11 cellular contexts compared by ENCODE assay signal in genomic region chrX:37993857-37994619, GRCh38. TPM values are rescaled to one million over a fixed set of nuclear protein-coding genes. Genes with fewer than 3 reads are reported as not detected.
A peak's percentile ranks its signal among the peaks of the same experiment; 100 is the strongest.
DNase-seq lines count a peak whose midpoint lies in the region; ATAC-seq, FAIRE-seq and TF ChIP-seq lines count a peak whose summit lies in the region.
"Had no signal": no experiment of that assay in that cellular context is flagged by ENCODE, and none has a peak within 500 bp of the region (broad histone marks: within the 10 kb centered on the region; RNA-seq: fewer than 3 reads in every experiment).

No MANE protein-coding gene starts in this region.

- no peak overlapping the region for H3K9ac ChIP-seq in H9 (ENCODE audit: extremely low read depth, insufficient read length, low read length)

- no peaks in the 10 kb centered on the region for H3K9me3 ChIP-seq in H9 (ENCODE audit: control insufficient read depth, low read depth, low read length)
- H3K9me3 ChIP-seq: Peyer's patch had no signal

- no peak overlapping the region for H2AK5ac ChIP-seq in H9 (ENCODE audit: insufficient read length, low read length)

- no peak overlapping the region for H2BK120ac ChIP-seq in H9 (ENCODE audit: low read depth, low read length, poor library complexity, severe bottlenecking)

- no peak overlapping the region for H3T11ph ChIP-seq in H9 (ENCODE audit: low read length)

- no peaks in the 10 kb centered on the region for H3K23me2 ChIP-seq in H9 (ENCODE audit: insufficient read length, low read depth, low read length, poor library complexity, severe bottlenecking)

- H2AFZ ChIP-seq in H9 (ENCODE audit: low read length) = no peak overlapping the region

- no peak overlapping the region for H3K23ac ChIP-seq in H9 (ENCODE audit: insufficient read length, low read depth, low read length)

- no peak overlapping the region for H3K4me2 ChIP-seq in H9 (ENCODE audit: insufficient read depth, insufficient read length, low read length)

- H3K4me1 ChIP-seq in H9 (ENCODE audit: insufficient read depth, low read length) = peaks cover 4% of the 10 kb centered on the region; the same call in 1 of the 2 replicates
- H3K4me1 ChIP-seq: Peyer's patch had no signal

- H3K4ac ChIP-seq in H9 (ENCODE audit: low read depth, low read length) = no peak overlapping the region

- H4K20me1 ChIP-seq in H9 (ENCODE audit: control insufficient read depth, insufficient read depth, insufficient read length) = no peaks in the 10 kb centered on the region

- no peak overlapping the region for H3K14ac ChIP-seq in H9 (ENCODE audit: insufficient read depth, low read length)

- no peak overlapping the region for H3K4me3 Mint-ChIP-seq in H9
- H3K4me3 Mint-ChIP-seq in activated T-helper 1 cell treated with anti-CD3 and anti-CD28 coated beads, Interleukin-12 subunit alpha, Interleukin-12 subunit beta, Interleukin-2, Interleukin-4 antibody, amounts not matched to agents 30 ng/mL and 10 ng/mL and 1 ng/mL, durations not matched to agents 14 hours and 24 hours and 36 hours = no peak overlapping the region
- H3K4me3 Mint-ChIP-seq: activated naive CD4-positive, alpha-beta T cell treated with anti-CD3 and anti-CD28 coated beads, Interleukin-2, amount 10 ng/mL, durations not matched to agents 7 days and 5 days had no signal

- no peak for TF ChIP-seq POLR2A in GM12891 (IDR thresholded peaks at IDR 0.05; ENCODE audit: low read depth, low read length)

- TF ChIP-seq CTCF in H9 (conservative IDR thresholded peaks at IDR 0.05) = no peak

- no peak overlapping the region for H2BK12ac ChIP-seq in H9 (ENCODE audit: insufficient read length, low read depth, low read length)

- ATAC-seq in left colon (peak; percentile 75), HG02610 (IDR thresholded peaks at IDR 0.05; ENCODE audit: unreplicated experiment) (no peak)

- DNase-seq in GM12891 (ENCODE audit: insufficient read length, low spot score) (peak; percentile 15), H9 (peak; percentile 77), NCI-H748 (lab: John Stamatoyannopoulos, UW; ENCODE audit: unreplicated experiment) (peak; percentile 94), left colon (peak; percentile 55 to 78), AG08395 (ENCODE audit: low spot score) (no peak), hippocampal formation (lab: John Stamatoyannopoulos, UW) (no peak)
- no peak for DNase-seq in activated T-helper 1 cell treated with anti-CD3 and anti-CD28 coated beads, Interleukin-12 subunit alpha, Interleukin-12 subunit beta, Interleukin-2, Interleukin-4 antibody, amounts not matched to agents 30 ng/mL and 10 ng/mL and 1 ng/mL, durations not matched to agents 14 hours and 24 hours and 36 hours (ENCODE audit: low spot score)
- DNase-seq: activated naive CD4-positive, alpha-beta T cell treated with anti-CD3 and anti-CD28 coated beads, Interleukin-2, amount 10 ng/mL, durations not matched to agents 7 days and 5 days; stimulated activated CD4-positive, alpha-beta T cell treated with anti-CD3 and anti-CD28 coated beads, Interleukin-12 subunit alpha, Interleukin-12 subunit beta, amount 100 ng/mL, for 4 hours had no signal

- no peak overlapping the region for H3K18ac ChIP-seq in H9 (ENCODE audit: insufficient read length, low read depth, low read length)

- H3K4me1 Mint-ChIP-seq in H9 = peaks cover 5 to 9% of the 10 kb centered on the region in 2 experiments
- H3K4me1 Mint-ChIP-seq in activated T-helper 1 cell treated with anti-CD3 and anti-CD28 coated beads, Interleukin-12 subunit alpha, Interleukin-12 subunit beta, Interleukin-2, Interleukin-4 antibody, amounts not matched to agents 30 ng/mL and 10 ng/mL and 1 ng/mL, durations not matched to agents 14 hours and 24 hours and 36 hours (ENCODE audit: low read depth) = no peaks in the 10 kb centered on the region
- H3K4me1 Mint-ChIP-seq: activated naive CD4-positive, alpha-beta T cell treated with anti-CD3 and anti-CD28 coated beads, Interleukin-2, amount 10 ng/mL, durations not matched to agents 7 days and 5 days had no signal

- FAIRE-seq in GM12891 (lab: Jason Lieb, UNC) = no peak

- H4K91ac ChIP-seq in H9 (ENCODE audit: insufficient read length, low read depth, low read length) = no peak overlapping the region

- intact Hi-C loops in left colon (cut with DNase I, micrococcal nuclease) = no loop called here
- intact Hi-C loops in activated T-helper 1 cell treated with anti-CD3 and anti-CD28 coated beads, Interleukin-12 subunit alpha, Interleukin-12 subunit beta, Interleukin-2, Interleukin-4 antibody, amounts not matched to agents 30 ng/mL and 10 ng/mL and 1 ng/mL, durations not matched to agents 14 hours and 24 hours and 36 hours (cut with micrococcal nuclease) = no loop called here

- peak overlapping the region; percentile 29 for H2BK5ac ChIP-seq in H9 (ENCODE audit: insufficient read length, low read length)

- WGBS in H9 (ENCODE audit: extremely low coverage, insufficient read length, low lambda C conversion rate) = no CpG with 5 or more reads among the region's 7 CpGs

- H3K36me3 Mint-ChIP-seq in H9 (ENCODE audit: insufficient read depth in 1 of 3, low read depth in 3 of 3) = peaks cover 0 to 3% (median 2%) of the 10 kb centered on the region in 3 experiments; a peak in 2 of 7 replicates
- no peaks in the 10 kb centered on the region for H3K36me3 Mint-ChIP-seq in activated T-helper 1 cell treated with anti-CD3 and anti-CD28 coated beads, Interleukin-12 subunit alpha, Interleukin-12 subunit beta, Interleukin-2, Interleukin-4 antibody, amounts not matched to agents 30 ng/mL and 10 ng/mL and 1 ng/mL, durations not matched to agents 14 hours and 24 hours and 36 hours (ENCODE audit: low read depth)
- H3K36me3 Mint-ChIP-seq: activated naive CD4-positive, alpha-beta T cell treated with anti-CD3 and anti-CD28 coated beads, Interleukin-2, amount 10 ng/mL, durations not matched to agents 7 days and 5 days had no signal

- peaks cover 60 to 72% of the 10 kb centered on the region in 2 experiments for H3K9me3 Mint-ChIP-seq in H9
- H3K9me3 Mint-ChIP-seq in activated T-helper 1 cell treated with anti-CD3 and anti-CD28 coated beads, Interleukin-12 subunit alpha, Interleukin-12 subunit beta, Interleukin-2, Interleukin-4 antibody, amounts not matched to agents 30 ng/mL and 10 ng/mL and 1 ng/mL, durations not matched to agents 14 hours and 24 hours and 36 hours = no peaks in the 10 kb centered on the region
- H3K9me3 Mint-ChIP-seq: activated naive CD4-positive, alpha-beta T cell treated with anti-CD3 and anti-CD28 coated beads, Interleukin-2, amount 10 ng/mL, durations not matched to agents 7 days and 5 days had no signal

- no peak overlapping the region for H4K8ac ChIP-seq in H9 (replicated peaks; ENCODE audit: insufficient read length, low read depth, low read length)

- no peak overlapping the region; the same call in 1 of the 2 replicates for H2BK15ac ChIP-seq in H9 (ENCODE audit: low read depth, low read length)

- no peak overlapping the region for H2BK20ac ChIP-seq in H9 (ENCODE audit: low read depth, low read length, poor library complexity, severe bottlenecking)

- H3K27me3 Mint-ChIP-seq in H9 (ENCODE audit: low read depth) = no peaks in the 10 kb centered on the region
- H3K27me3 Mint-ChIP-seq in activated T-helper 1 cell treated with anti-CD3 and anti-CD28 coated beads, Interleukin-12 subunit alpha, Interleukin-12 subunit beta, Interleukin-2, Interleukin-4 antibody, amounts not matched to agents 30 ng/mL and 10 ng/mL and 1 ng/mL, durations not matched to agents 14 hours and 24 hours and 36 hours (ENCODE audit: insufficient read depth) = peaks cover 2% of the 10 kb centered on the region
- H3K27me3 Mint-ChIP-seq: activated naive CD4-positive, alpha-beta T cell treated with anti-CD3 and anti-CD28 coated beads, Interleukin-2, amount 10 ng/mL, durations not matched to agents 7 days and 5 days had no signal

- no peak overlapping the region for H4K5ac ChIP-seq in H9 (ENCODE audit: insufficient read length, low read depth, low read length)

- H3K79me2 ChIP-seq in H9 (ENCODE audit: insufficient read depth, low read length) = no peaks in the 10 kb centered on the region

- no peak overlapping the region for H3K27ac ChIP-seq in H9 (ENCODE audit: insufficient read length, low read depth, low read length)
- H3K27ac ChIP-seq: Peyer's patch had no signal

- no peak overlapping the region for H3K56ac ChIP-seq in H9 (ENCODE audit: insufficient read length, low read depth, low read length)

- no peaks in the 10 kb centered on the region for H3K79me1 ChIP-seq in H9 (ENCODE audit: insufficient read depth, low read depth, low read length, poor library complexity, severe bottlenecking)

- no peak overlapping the region for H3K27ac Mint-ChIP-seq in H9
- no peak overlapping the region for H3K27ac Mint-ChIP-seq in activated T-helper 1 cell treated with anti-CD3 and anti-CD28 coated beads, Interleukin-12 subunit alpha, Interleukin-12 subunit beta, Interleukin-2, Interleukin-4 antibody, amounts not matched to agents 30 ng/mL and 10 ng/mL and 1 ng/mL, durations not matched to agents 14 hours and 24 hours and 36 hours
- H3K27ac Mint-ChIP-seq: activated naive CD4-positive, alpha-beta T cell treated with anti-CD3 and anti-CD28 coated beads, Interleukin-2, amount 10 ng/mL, durations not matched to agents 7 days and 5 days had no signal

- H3K27me3 ChIP-seq in H9 (ENCODE audit: insufficient read depth, low read length) = no peaks in the 10 kb centered on the region
- H3K27me3 ChIP-seq: Peyer's patch had no signal

TF ChIP-seq in GM12891, 5 proteins besides CTCF, POLR2A, EP300 and RAD21:
- no peak for TF ChIP-seq POU2F2 (IDR thresholded peaks at IDR 0.05; ENCODE audit: low read depth, low read length)
- no peak for TF ChIP-seq PAX5 (IDR thresholded peaks at IDR 0.05; ENCODE audit: insufficient read depth, low read length, severe bottlenecking)
- TF ChIP-seq SPI1 (IDR thresholded peaks at IDR 0.05; ENCODE audit: low read depth, low read length) = no peak
- TF ChIP-seq TAF1 (IDR thresholded peaks at IDR 0.05; ENCODE audit: low read depth, low read length) = no peak
- TF ChIP-seq POLR2AphosphoS5 (IDR thresholded peaks at IDR 0.05; ENCODE audit: low read depth, low read length) = no peak

RNA-seq across cellular contexts. Expression of gene SYTL5, which starts 12.3 kb away (rescaled TPM):
- polyA plus RNA-seq in GM12891 (2012; ENCODE audit: low read depth, missing spikeins) = not detected
- 0.15 TPM in 2 replicates for total RNA-seq in H9 (2021)
- 10 to 100 TPM in 1 of 2 donors, 1 to 10 TPM in 1; 10.0 to 15.6 TPM for total RNA-seq in left colon
- total RNA-seq in activated T-helper 1 cell treated with anti-CD3 and anti-CD28 coated beads, Interleukin-12 subunit alpha, Interleukin-12 subunit beta, Interleukin-2, Interleukin-4 antibody, amounts not matched to agents 30 ng/mL and 10 ng/mL and 1 ng/mL, durations not matched to agents 14 hours and 24 hours and 36 hours = not detected in 2 replicates

Comparison
In these comparisons a context has a peak if more than half of its experiments do, and no peak if none do; other contexts are left out.
1. DNase-seq: peak in GM12891 (single experiment), H9 (single experiment), NCI-H748 (single experiment) and left colon (2 of 2); none in AG08395 (single experiment), hippocampal formation (0 of 2) and activated T-helper 1 cell treated with anti-CD3 and anti-CD28 coated beads, Interleukin-12 subunit alpha, Interleukin-12 subunit beta, Interleukin-2, Interleukin-4 antibody, amounts not matched to agents 30 ng/mL and 10 ng/mL and 1 ng/mL, durations not matched to agents 14 hours and 24 hours and 36 hours (single experiment).